ENCODE assay signal across 21 cellular contexts in the genomic region with DNA sequence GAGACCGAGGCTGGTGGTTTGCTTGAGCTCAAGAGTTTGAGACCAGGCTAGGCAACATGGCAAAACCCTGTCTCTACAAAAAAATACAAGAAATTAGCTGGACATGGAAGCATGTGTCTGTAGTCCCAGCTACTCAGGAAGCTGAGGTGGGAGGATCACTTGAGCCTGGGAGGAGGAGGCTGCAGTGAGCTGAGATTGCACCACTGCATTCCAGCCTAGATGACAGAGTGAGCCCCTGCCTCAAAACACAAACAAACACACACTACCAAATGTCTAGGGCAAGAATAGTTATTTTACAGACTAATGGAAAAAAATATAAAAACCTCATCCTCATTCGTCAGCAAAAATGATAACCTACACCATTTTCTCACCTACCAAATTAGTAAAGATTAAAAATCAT. TPM values are rescaled to one million over a fixed set of nuclear protein-coding genes. Genes with fewer than 3 reads are reported as not detected.
DNase-seq lines count a peak whose midpoint lies in the region; ATAC-seq and TF ChIP-seq lines count a peak whose summit lies in the region.
"Had no signal": no experiment of that assay in that cellular context is flagged by ENCODE, and none has a peak within 500 bp of the region (broad histone marks: within the 10 kb centered on the region; RNA-seq: fewer than 3 reads in every experiment).

No MANE protein-coding gene starts in this region.

- H3K9me3 Mint-ChIP-seq in activated CD4-positive, alpha-beta T cell treated with anti-CD3 and anti-CD28 coated beads for 36 hours (ENCODE audit: low read depth) = no peaks in the 10 kb centered on the region
- H3K9me3 Mint-ChIP-seq: CD4-positive, alpha-beta T cell had no signal

- H3K27ac ChIP-seq in IMR-90 (ENCODE audit: insufficient read depth, low read length) = peak overlapping the region; percentile 79; the same call in 1 of the 2 replicates
- H3K27ac ChIP-seq in substantia nigra (ENCODE audit: low read depth, low read length, poor library complexity, severe bottlenecking) = no peak overlapping the region
- H3K27ac ChIP-seq: RWPE1, SJCRH30 had no signal

- peaks cover 4% of the 10 kb centered on the region for H3K4me1 Mint-ChIP-seq in activated CD4-positive, alpha-beta T cell treated with anti-CD3 and anti-CD28 coated beads for 36 hours
- H3K4me1 Mint-ChIP-seq: B cell had no signal

- H3K9me1 ChIP-seq in IMR-90 (ENCODE audit: insufficient read depth, low read length) = peaks cover 6% of the 10 kb centered on the region; the same call in 1 of the 2 replicates

- POLR2A ChIA-PET in IMR-90 (lab: Charles Lee; ENCODE audit: unreplicated experiment) = no interaction called here
- POLR2A ChIA-PET in activated CD4-positive, alpha-beta T cell treated with anti-CD3 and anti-CD28 coated beads for 36 hours (lab: Charles Lee) = no interaction called here

- peak overlapping the region; percentile 73 for H2AFZ ChIP-seq in IMR-90 (replicated peaks; ENCODE audit: low read length, poor library complexity)

- no peak overlapping the region for H3K4me3 Mint-ChIP-seq in activated CD4-positive, alpha-beta T cell treated with anti-CD3 and anti-CD28 coated beads for 36 hours
- H3K4me3 Mint-ChIP-seq: B cell; CD4-positive, alpha-beta T cell had no signal

- no peak for TF ChIP-seq RAD21 in IMR-90 (IDR thresholded peaks at IDR 0.05; ENCODE audit: low read length)

- no peak overlapping the region for H2AK5ac ChIP-seq in IMR-90 (ENCODE audit: low read depth, low read length)

- H3K56ac ChIP-seq in IMR-90 (ENCODE audit: extremely low read depth, insufficient read depth, low read length) = no peak overlapping the region

- no peaks in the 10 kb centered on the region for H3K9me3 ChIP-seq in IMR-90 (ENCODE audit: control insufficient read depth, insufficient read depth, low read length)
- H3K9me3 ChIP-seq: SJCRH30 had no signal

- TF ChIP-seq CTCF in IMR-90 (conservative IDR thresholded peaks at IDR 0.05; ENCODE audit: low read depth, low read length) (no peak), cardiac fibroblast (IDR thresholded peaks at IDR 0.05; ENCODE audit: low read depth, low read length) (no peak)

- no peak overlapping the region for H3K14ac ChIP-seq in IMR-90 (replicated peaks; ENCODE audit: low read depth, low read length)

- H3K9ac ChIP-seq in IMR-90 (ENCODE audit: low read depth, low read length) = no peak overlapping the region

- intact Hi-C loops in IMR-90 (cut with micrococcal nuclease) = no loop called here
- intact Hi-C loops in activated CD4-positive, alpha-beta T cell treated with anti-CD3 and anti-CD28 coated beads for 36 hours (cut with DNase I, micrococcal nuclease) = no loop called here

- in situ Hi-C loops in IMR-90 (cut with MboI; ENCODE audit: low sequenced_read_pairs) = no loop called here

- peak overlapping the region; percentile 53; the same call in 1 of the 3 replicates for H2BK15ac ChIP-seq in IMR-90 (ENCODE audit: low read depth, low read length)

- H3K27ac Mint-ChIP-seq in activated CD4-positive, alpha-beta T cell treated with anti-CD3 and anti-CD28 coated beads for 36 hours = no peak overlapping the region
- H3K27ac Mint-ChIP-seq: B cell; CD4-positive, alpha-beta T cell had no signal

- H4K5ac ChIP-seq in IMR-90 (ENCODE audit: low read depth, low read length) = no peak overlapping the region

- peaks cover 6% of the 10 kb centered on the region for H3K4me1 ChIP-seq in IMR-90 (ENCODE audit: control insufficient read depth, insufficient read depth, low read length)
- H3K4me1 ChIP-seq: SJCRH30 had no signal

- H2BK5ac ChIP-seq in IMR-90 (ENCODE audit: low read depth, low read length, poor library complexity, severe bottlenecking) = peak overlapping the region; percentile 67

- BruUV-seq in IMR-90 (replicated peaks; lab: Mats Ljungman, UMichigan) = no TSS peak

- no peak overlapping the region for H2BK20ac ChIP-seq in IMR-90 (ENCODE audit: low read depth, low read length)

- dilution Hi-C loops in IMR-90 (cut with HindIII; ENCODE audit: low sequenced_read_pairs, unreplicated experiment) = no loop called here

- H3K4me3 ChIP-seq in IMR-90 (ENCODE audit: insufficient read depth, low read depth, low read length) (no peak overlapping the region), cardiac fibroblast (replicated peaks in 1 of 2; ENCODE audit: low read depth in 2 of 2, low read length in 2 of 2) (no peak overlapping the region)
- H3K4me3 ChIP-seq: SJCRH30 had no signal

- DNase-seq in IMR-90 (peak; percentile 64), cardiac fibroblast (ENCODE audit: low read depth in 2 of 2) (peak; percentile 20 to 29), islet precursor cell (peak; percentile 61), renal cortical epithelial cell (ENCODE audit: low read depth) (peak; percentile 36), substantia nigra (lab: John Stamatoyannopoulos, UW) (no peak)
- DNase-seq in activated CD4-positive, alpha-beta T cell treated with anti-CD3 and anti-CD28 coated beads for 36 hours = no peak
- DNase-seq: ACHN; Calu3; CD4-positive, alpha-beta T cell; DMS79 treated with DMSO at 0.1 percent for 48 hours; GF-D8; MV-4-11; NCI-H1436; NCI-H2081; NCI-H2227 treated with DMSO at 0.1 percent for 48 hours; NCI-H526 treated with DMSO at 0.1 percent for 48 hours; NK-92 treated with Interleukin-12 subunit alpha and Interleukin-12 subunit beta, amount 100 ng/mL, for 24 hours; SJCRH30 had no signal

- H3K23ac ChIP-seq in IMR-90 (ENCODE audit: low read depth, low read length) = no peak overlapping the region

- 0 out of 2 replicates have a peak overlapping the region, but pooled peaks have one; percentile 29 for H4K91ac ChIP-seq in IMR-90 (ENCODE audit: insufficient read depth, low read depth, low read length)

- H3K4ac ChIP-seq in IMR-90 (ENCODE audit: low read depth, low read length) = no peak overlapping the region

- CTCF ChIA-PET in IMR-90 (lab: Yijun Ruan, JAX) = no interaction called here
- CTCF ChIA-PET in activated CD4-positive, alpha-beta T cell treated with anti-CD3 and anti-CD28 coated beads for 36 hours (lab: Charles Lee) = interaction anchor here (1.1 kb wide), 2 partner anchors 13 to 17 kb away, joined by 3 read pairs; no protein-coding TSS in a partner anchor

- peaks cover 2% of the 10 kb centered on the region; the same call in 1 of the 2 replicates for H3K36me3 ChIP-seq in IMR-90 (ENCODE audit: control insufficient read depth, insufficient read depth, low read length)

- H4K20me1 ChIP-seq in IMR-90 (ENCODE audit: insufficient read depth, low read length) = no peaks in the 10 kb centered on the region

- no peak for TF ChIP-seq POLR2A in IMR-90 (IDR thresholded peaks at IDR 0.05; ENCODE audit: low read depth, low read length)

- H3K36me3 Mint-ChIP-seq in activated CD4-positive, alpha-beta T cell treated with anti-CD3 and anti-CD28 coated beads for 36 hours (ENCODE audit: low read depth) = peaks cover 62% of the 10 kb centered on the region

- H3K4me2 ChIP-seq in IMR-90 (ENCODE audit: low read depth, low read length) = no peak overlapping the region

- H3K18ac ChIP-seq in IMR-90 (ENCODE audit: low read depth, low read length) = 0 out of 2 replicates have a peak overlapping the region, but pooled peaks have one; percentile 47

- H4K8ac ChIP-seq in IMR-90 (ENCODE audit: low read depth in 2 of 2, low read length in 2 of 2) = peak overlapping the region in 1 of 2 experiments; percentile 65; a peak in 1 of 4 replicates

- H2BK120ac ChIP-seq in IMR-90 (ENCODE audit: low read depth, low read length) = 0 out of 2 replicates have a peak overlapping the region, but pooled peaks have one; percentile 41

- WGBS in IMR-90 (ENCODE audit: extremely low coverage in 2 of 2, insufficient read length in 1 of 2), 2 experiments = no CpG with 5 or more reads among the region's 2 CpGs

- H3K27me3 ChIP-seq in IMR-90 (ENCODE audit: control insufficient read depth, insufficient read depth, low read length) = no peaks in the 10 kb centered on the region
- H3K27me3 ChIP-seq: SJCRH30 had no signal

- H2AK9ac ChIP-seq in IMR-90 (replicated peaks; ENCODE audit: low read depth, low read length, poor library complexity) = no peak overlapping the region

- ATAC-seq in IMR-90 (ENCODE audit: low read depth) = peak; percentile 83
- no peak for ATAC-seq in activated CD4-positive, alpha-beta T cell treated with anti-CD3 and anti-CD28 coated beads for 36 hours
- ATAC-seq in GM21737 (IDR thresholded peaks at IDR 0.05; ENCODE audit: unreplicated experiment) = no peak

- H3K27me3 Mint-ChIP-seq in activated CD4-positive, alpha-beta T cell treated with anti-CD3 and anti-CD28 coated beads for 36 hours = no peaks in the 10 kb centered on the region
- H3K27me3 Mint-ChIP-seq: B cell; CD4-positive, alpha-beta T cell had no signal

- H3K79me1 ChIP-seq in IMR-90 (ENCODE audit: low read depth in 1 of 2, low read length in 2 of 2) = peaks cover 11 to 26% of the 10 kb centered on the region in 2 experiments

TF ChIP-seq in IMR-90, 13 proteins besides CTCF, POLR2A, EP300 and RAD21:
- TF ChIP-seq MAFK (IDR thresholded peaks at IDR 0.05; ENCODE audit: low read depth, low read length) (peak; percentile 42; the same call in 1 of the 2 replicates), CEBPB (IDR thresholded peaks at IDR 0.05; ENCODE audit: low read depth, low read length) (peak; percentile 93), MAZ (IDR thresholded peaks at IDR 0.05; ENCODE audit: borderline replicate concordance, low read depth, low read length) (no peak), RCOR1 (IDR thresholded peaks at IDR 0.05; ENCODE audit: insufficient replicate concordance, low read length) (no peak), BHLHE40 (IDR thresholded peaks at IDR 0.05; ENCODE audit: low read depth, low read length) (no peak; the same call in 1 of the 2 replicates)

RNA-seq across cellular contexts. Expression of a gene that starts 15.3 kb away (rescaled TPM):
- total RNA-seq in IMR-90 (2012; rRNA removed) = 43.4 and 45.8 TPM in 2 replicates
- polyA plus RNA-seq in IMR-90 (2012; rRNA removed) = 17.6 and 19.6 TPM in 2 replicates
- 2.7 and 5.8 TPM in 2 replicates for polyA plus RNA-seq in IMR-90 (2012; cell fraction: cytosol; rRNA removed)
- 3.2 and 12.5 TPM in 2 replicates for polyA plus RNA-seq in IMR-90 (2012; cell fraction: nucleus; rRNA removed; ENCODE audit: low replicate concordance)
- 2.2 and 23.4 TPM in 2 replicates for total RNA-seq in renal cortical epithelial cell
- 100 to 1,000 TPM in 1 of 2 experiments, 10 to 100 TPM in 1; 93.5 to 115 TPM for total RNA-seq in activated CD4-positive, alpha-beta T cell treated with anti-CD3 and anti-CD28 coated beads for 36 hours

Comparison
In these comparisons a context has a peak if more than half of its experiments do, and no peak if none do; other contexts are left out.
1. DNase-seq: peak in IMR-90 (single experiment), cardiac fibroblast (2 of 2), islet precursor cell (single experiment) and renal cortical epithelial cell (single experiment); none in substantia nigra (0 of 49) and activated CD4-positive, alpha-beta T cell treated with anti-CD3 and anti-CD28 coated beads for 36 hours (single experiment).